Comparison of ENCODE assay signal across 12 cellular contexts in the genomic region with DNA sequence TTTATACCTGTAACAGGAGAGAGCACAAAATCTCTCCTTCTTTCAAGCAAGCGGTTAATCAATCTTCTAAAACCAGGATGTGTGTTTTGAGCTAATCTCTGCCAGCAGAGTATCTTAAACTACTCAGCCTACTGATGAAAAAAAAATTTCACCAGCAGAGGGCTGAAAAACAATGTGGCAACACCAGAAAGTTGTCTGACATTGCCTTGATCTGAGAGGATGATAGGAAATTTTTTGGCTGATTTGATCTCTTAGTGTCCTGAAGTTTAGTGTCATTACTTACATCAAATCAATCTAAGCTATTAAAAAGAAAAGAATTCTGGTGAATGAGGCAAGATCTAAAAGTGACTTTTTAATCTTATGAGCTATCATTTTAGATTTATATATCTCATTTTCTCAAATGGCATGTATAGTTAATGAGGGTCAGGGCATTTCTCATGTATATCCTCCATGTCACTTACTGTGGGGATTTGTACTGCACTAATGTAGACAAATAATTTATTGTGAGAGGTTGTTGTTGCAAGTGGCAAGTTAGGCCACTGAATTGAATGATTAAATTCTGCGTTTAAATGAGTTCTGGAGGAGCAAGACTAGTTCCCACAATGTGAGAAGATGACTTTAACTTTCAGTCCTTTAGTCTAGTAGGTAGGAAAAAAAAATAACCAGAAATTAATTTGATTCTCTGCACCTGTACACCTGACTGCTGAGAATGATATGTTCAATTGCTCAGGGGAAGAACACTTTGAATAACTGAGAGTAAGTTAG. TPM values are rescaled to one million over a fixed set of nuclear protein-coding genes. Genes with fewer than 3 reads are reported as not detected.
DNase-seq lines count a peak whose midpoint lies in the region; ATAC-seq and TF ChIP-seq lines count a peak whose summit lies in the region.
"Had no signal": no experiment of that assay in that cellular context is flagged by ENCODE, and none has a peak within 500 bp of the region (broad histone marks: within the 10 kb centered on the region; RNA-seq: fewer than 3 reads in every experiment).

No MANE protein-coding gene starts in this region.

- TF ChIP-seq EP300 in SK-N-SH (IDR thresholded peaks at IDR 0.05; ENCODE audit: borderline replicate concordance in 1 of 2, low read depth in 1 of 2, low read length in 1 of 2) = no peak

- no peak overlapping the region for H3K4me3 ChIP-seq in SK-N-SH (ENCODE audit: low read depth in 2 of 2, low read length in 1 of 2)
- H3K4me3 ChIP-seq in psoas muscle = no peak overlapping the region

- peaks cover 36% of the 10 kb centered on the region for H3K27me3 Mint-ChIP-seq in CD4-positive, alpha-beta T cell

- no peaks in the 10 kb centered on the region for H3K9me2 ChIP-seq in SK-N-SH

- H3K4me1 Mint-ChIP-seq in CD4-positive, alpha-beta T cell (ENCODE audit: low read depth) = peaks cover 22% of the 10 kb centered on the region

- no peak overlapping the region for H2AFZ ChIP-seq in SK-N-SH (ENCODE audit: low read depth)

- intact Hi-C loops in psoas muscle (cut with DNase I) = loop anchor here in 1 of 2 donors (10.0 kb wide), 1 partner anchor 60 kb away; no protein-coding TSS in a partner anchor
- intact Hi-C loops in CD4-positive, alpha-beta T cell (cut with DNase I, micrococcal nuclease) = no loop called here

- 96% methylated on average over 2 of the region's 2 CpGs for WGBS in SK-N-SH (ENCODE audit: low lambda C conversion rate)
- 93 to 98% (median 93%) methylated on average over 2 of the region's 2 CpGs for WGBS in psoas muscle, 3 donors

- H3K27ac ChIP-seq in SK-N-SH (ENCODE audit: low read depth in 2 of 2, low read length in 1 of 2) = peak overlapping the region in 1 of 2 experiments; percentile 52; a peak in 1 of 4 replicates
- no peak overlapping the region for H3K27ac ChIP-seq in psoas muscle
- H3K27ac ChIP-seq in CD4-positive, alpha-beta T cell (ENCODE audit: low read depth, low read length) = no peak overlapping the region

- no peaks in the 10 kb centered on the region for H3K36me3 Mint-ChIP-seq in CD4-positive, alpha-beta T cell (ENCODE audit: low read depth)
- H3K36me3 Mint-ChIP-seq: naive thymus-derived CD8-positive, alpha-beta T cell had no signal

- H3K4me1 ChIP-seq in SK-N-SH (ENCODE audit: control insufficient read depth in 1 of 2, insufficient read depth in 2 of 2, low read depth in 1 of 2, low read length in 1 of 2) (peaks cover 0 to 11% of the 10 kb centered on the region in 2 experiments; a peak in 3 of 4 replicates), psoas muscle (peaks cover 15% of the 10 kb centered on the region)

- H3K9me3 Mint-ChIP-seq in CD4-positive, alpha-beta T cell = no peaks in the 10 kb centered on the region
- H3K9me3 Mint-ChIP-seq: naive thymus-derived CD8-positive, alpha-beta T cell had no signal

- H3K27me3 ChIP-seq in SK-N-SH (ENCODE audit: insufficient read depth) (no peaks in the 10 kb centered on the region), psoas muscle (ENCODE audit: insufficient read depth in 3 of 3, low read length in 2 of 3) (no peaks in the 10 kb centered on the region)
- no peaks in the 10 kb centered on the region for H3K27me3 ChIP-seq in CD4-positive, alpha-beta T cell (ENCODE audit: control insufficient read depth, insufficient read depth, low read length)

- H3K4me3 Mint-ChIP-seq in CD4-positive, alpha-beta T cell = no peak overlapping the region
- H3K4me3 Mint-ChIP-seq: activated CD8-positive, alpha-beta T cell treated with anti-CD3 and anti-CD28 coated beads, Interleukin-2, amount 10 ng/mL, durations not matched to agents 7 days and 5 days; naive thymus-derived CD8-positive, alpha-beta T cell had no signal

- H3K36me3 ChIP-seq in SK-N-SH (replicated peaks in 1 of 2; ENCODE audit: control insufficient read depth in 1 of 2, insufficient read depth in 2 of 2, low read length in 1 of 2) (peaks cover 30 to 38% of the 10 kb centered on the region in 2 experiments), psoas muscle (ENCODE audit: insufficient read depth in 1 of 2, low read depth in 1 of 2) (peaks cover 3 to 36% of the 10 kb centered on the region in 2 donors)

- TF ChIP-seq CTCF in SK-N-SH (IDR thresholded peaks at IDR 0.05) = peak; percentile 56
- TF ChIP-seq CTCF in psoas muscle (IDR thresholded peaks at IDR 0.05) = peak; percentile 26
- no peak for TF ChIP-seq CTCF in CD4-positive, alpha-beta T cell (IDR thresholded peaks at IDR 0.05)

- POLR2A ChIA-PET in SK-N-SH (lab: Yijun Ruan, JAX) = interaction anchor here (2.5 kb wide), 1 partner anchor 11 kb away, joined by 7 read pairs; a partner anchor contains a TSS
- POLR2A ChIA-PET in CD4-positive, alpha-beta T cell (lab: Charles Lee) = no interaction called here

- H3K9ac ChIP-seq in SK-N-SH = no peak overlapping the region

- DNase-seq in ELR (ENCODE audit: low read depth) (peak; percentile 38), SK-N-SH (no peak), fibroblast of gingiva (ENCODE audit: low read depth) (peak; percentile 50), psoas muscle (no peak), cerebellar nuclear complex (lab: John Stamatoyannopoulos, UW) (no peak)
- DNase-seq in CD4-positive, alpha-beta T cell = no peak
- no peak for DNase-seq in effector CD8-positive, alpha-beta T cell (lab: John Stamatoyannopoulos, UW)
- DNase-seq: activated CD8-positive, alpha-beta T cell treated with anti-CD3 and anti-CD28 coated beads, Interleukin-2, amount 10 ng/mL, durations not matched to agents 7 days and 5 days; anterior cingulate cortex; naive thymus-derived CD8-positive, alpha-beta T cell; NCI-H2171 had no signal

- ATAC-seq in psoas muscle (peak in 3 of 4 donors; percentile 21 to 42 (median 26)), HG03432 (IDR thresholded peaks at IDR 0.05; ENCODE audit: unreplicated experiment) (no peak)
- no peak for ATAC-seq in CD4-positive, alpha-beta T cell (ENCODE audit: poor library complexity)
- ATAC-seq: activated CD8-positive, alpha-beta T cell treated with anti-CD3 and anti-CD28 coated beads, Interleukin-2, amount 10 ng/mL, durations not matched to agents 7 days and 5 days; naive thymus-derived CD8-positive, alpha-beta T cell had no signal

- CTCF ChIA-PET in SK-N-SH (lab: Yijun Ruan, JAX) = interaction anchor here (0.8 to 2.4 kb wide), 6 partner anchors 8 to 59 kb away, joined by 3 to 10 read pairs (median 3); no protein-coding TSS in a partner anchor
- CTCF ChIA-PET in CD4-positive, alpha-beta T cell (lab: Charles Lee) = no interaction called here

- TF ChIP-seq RAD21 in SK-N-SH (IDR thresholded peaks at IDR 0.05; ENCODE audit: low read length) = no peak

- H3F3A ChIP-seq in SK-N-SH (replicated peaks; ENCODE audit: insufficient read depth) = peaks cover 49% of the 10 kb centered on the region

- H4K20me1 ChIP-seq in SK-N-SH (ENCODE audit: insufficient read depth) = peaks cover 39% of the 10 kb centered on the region

- H3K27ac Mint-ChIP-seq in CD4-positive, alpha-beta T cell = no peak overlapping the region
- H3K27ac Mint-ChIP-seq: activated CD8-positive, alpha-beta T cell treated with anti-CD3 and anti-CD28 coated beads, Interleukin-2, amount 10 ng/mL, durations not matched to agents 7 days and 5 days; naive thymus-derived CD8-positive, alpha-beta T cell had no signal

- no peak overlapping the region for H3K4me2 ChIP-seq in SK-N-SH

- H3K9me3 ChIP-seq in SK-N-SH (no peaks in the 10 kb centered on the region), psoas muscle (no peaks in the 10 kb centered on the region)
- H3K9me3 ChIP-seq in CD4-positive, alpha-beta T cell (ENCODE audit: control insufficient read depth, low read length) = no peaks in the 10 kb centered on the region

- no peaks in the 10 kb centered on the region for H3K79me2 ChIP-seq in SK-N-SH (ENCODE audit: insufficient read depth)

TF ChIP-seq in SK-N-SH, 30 proteins besides CTCF, POLR2A, EP300 and RAD21:
- no peak for TF ChIP-seq FOSL2 (IDR thresholded peaks at IDR 0.05; ENCODE audit: borderline replicate concordance, low read depth)
- TF ChIP-seq CHD2 (IDR thresholded peaks at IDR 0.05; ENCODE audit: low read length, partially characterized antibody) = peak; percentile 6
TF ChIP-seq in SK-N-SH: peak in this region for 1.

RNA-seq across cellular contexts. Expression of a gene that starts 10.8 kb away (rescaled TPM):
- polyA plus RNA-seq in SK-N-SH (2012; rRNA removed) (118 and 137 TPM in 2 replicates), psoas muscle (10 to 100 TPM; 12.2 to 19.3 (median 15.7) TPM)
- polyA plus RNA-seq in SK-N-SH (2012; cell fraction: cytosol; rRNA removed) = 69.8 and 75.6 TPM in 2 replicates
- polyA plus RNA-seq in SK-N-SH (2012; cell fraction: nucleus; rRNA removed) = 389 and 512 TPM in 2 replicates
- total RNA-seq in psoas muscle = 10 to 100 TPM; 32.0 to 70.3 (median 51.1) TPM
- total RNA-seq in CD4-positive, alpha-beta T cell = under 1 TPM; 0.08 to 0.25 TPM
- total RNA-seq: naive thymus-derived CD8-positive, alpha-beta T cell had no signal

Comparison
In these comparisons a context has a peak if more than half of its experiments do, and no peak if none do; other contexts are left out.
1. DNase-seq: peak in ELR (single experiment) and fibroblast of gingiva (single experiment); none in SK-N-SH (single experiment), psoas muscle (0 of 2), cerebellar nuclear complex (0 of 2), CD4-positive, alpha-beta T cell (0 of 10) and effector CD8-positive, alpha-beta T cell (single experiment).
2. ATAC-seq: peak in psoas muscle (3 of 4); none in HG03432 (single experiment) and CD4-positive, alpha-beta T cell (single experiment).
3. RNA of a gene that starts 10.8 kb away (total RNA-seq): 32.0 to 70.3 TPM in psoas muscle; 0.08 to 0.25 TPM in CD4-positive, alpha-beta T cell; every median in the first group is over 10 times any median in the second.